Comparison of ENCODE assay signal across 8 cellular contexts in the genomic region with DNA sequence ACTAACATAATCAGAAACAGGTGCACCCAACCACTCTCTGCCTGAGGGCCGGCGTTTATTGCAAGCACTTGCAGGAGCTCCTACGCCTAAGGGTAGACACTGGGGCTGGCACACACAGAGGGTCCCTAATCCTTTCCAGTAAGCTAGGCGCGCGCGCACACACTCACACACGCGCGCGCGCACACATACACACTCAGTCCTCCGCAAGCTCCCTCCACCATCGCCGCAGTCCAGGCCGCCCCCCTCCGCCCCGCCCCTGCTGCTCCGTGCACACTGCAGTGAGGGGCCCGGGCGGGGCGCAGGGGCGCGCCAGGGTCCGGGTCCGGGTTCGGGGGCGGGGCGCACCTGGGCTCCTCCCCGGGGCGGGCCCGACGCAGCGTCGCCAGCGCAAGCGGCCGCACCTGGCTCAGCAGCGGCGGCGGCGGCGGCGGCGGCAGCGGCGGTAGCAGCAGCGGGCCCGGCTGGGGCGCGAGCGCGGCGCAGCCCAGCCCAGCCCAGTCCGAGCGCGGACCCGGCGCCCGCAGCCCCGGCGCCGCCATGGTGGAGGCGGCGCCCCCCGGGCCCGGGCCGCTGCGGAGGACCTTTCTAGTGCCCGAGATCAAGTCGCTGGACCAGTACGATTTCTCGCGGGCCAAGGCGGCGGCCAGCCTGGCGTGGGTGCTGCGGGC. TPM values are rescaled to one million over a fixed set of nuclear protein-coding genes. Genes with fewer than 3 reads are reported as not detected.
DNase-seq lines count a peak whose midpoint lies in the region; ATAC-seq lines count a peak whose summit lies in the region.

Gene CAMSAP3 (plus strand): TSS at position 398 of the 668 bp plus-strand sequence. CDS start 140 bp downstream, at position 538.

- peak within 1 kb of the TSS; percentile 53; the same call in 1 of the 2 replicates for H3K4me3 ChIP-seq in ACC112 (ENCODE audit: low read depth, low read length)
- peak within 1 kb of the TSS; percentile 83 for H3K4me3 ChIP-seq in trophoblast cell (ENCODE audit: low read depth, low read length)

- no peaks in the 10 kb centered on the region for H3K9me3 ChIP-seq in trophoblast cell (ENCODE audit: insufficient read depth, low read depth, low read length)

- H3K9ac ChIP-seq in trophoblast cell (ENCODE audit: low read length) = peak within 1 kb of the TSS; percentile 19

- H3K4me1 ChIP-seq in ACC112 (ENCODE audit: control insufficient read depth, insufficient read depth, low read length, unreplicated experiment) = no peaks in the 10 kb centered on the region
- H3K4me1 ChIP-seq in trophoblast cell (ENCODE audit: control insufficient read depth in 1 of 2, insufficient read depth in 2 of 2, low read length in 2 of 2) = peaks cover 9 to 11% of the 10 kb centered on the region in 2 experiments

- H3K27ac ChIP-seq in ACC112 (ENCODE audit: low read depth, low read length) = no peak within 1 kb of the TSS
- no peak within 1 kb of the TSS for H3K27ac ChIP-seq in trophoblast cell (ENCODE audit: low read depth, low read length)

- H2BK120ac ChIP-seq in trophoblast cell (ENCODE audit: insufficient read depth, low read length, poor library complexity) = peak within 1 kb of the TSS; percentile 24

- H3K79me1 ChIP-seq in trophoblast cell (ENCODE audit: low read length) = peaks cover 4% of the 10 kb centered on the region

- peak within 1 kb of the TSS; percentile 89 for H3K4me2 ChIP-seq in trophoblast cell (ENCODE audit: low read length)

- H2BK12ac ChIP-seq in trophoblast cell (ENCODE audit: low read length) = no peak within 1 kb of the TSS

- H3K79me2 ChIP-seq in ACC112 (ENCODE audit: control insufficient read depth, insufficient read depth, low read length, unreplicated experiment) (no peaks in the 10 kb centered on the region), trophoblast cell (ENCODE audit: control insufficient read depth, insufficient read depth, low read length, poor library complexity) (peaks cover 3% of the 10 kb centered on the region)

- DNase-seq in NCI-H345 treated with DMSO at 0.1 percent for 48 hours (lab: John Stamatoyannopoulos, UW; ENCODE audit: unreplicated experiment) (peak; percentile 78), activated T-cell treated with anti-CD3 and anti-CD28 coated beads for 48 hours (ENCODE audit: low read depth) (peak; percentile 47), germinal center (ENCODE audit: low spot score) (peak; percentile 72), trophoblast cell (peak; percentile 39 to 63)

- H3K27me3 ChIP-seq in ACC112 (ENCODE audit: insufficient read depth, low read length) (peaks cover 35% of the 10 kb centered on the region), trophoblast cell (ENCODE audit: insufficient read depth, low read length) (no peaks in the 10 kb centered on the region)

- H3K23ac ChIP-seq in trophoblast cell (ENCODE audit: low read length) = no peak within 1 kb of the TSS

- H3K18ac ChIP-seq in trophoblast cell (ENCODE audit: low read length) = peak within 1 kb of the TSS; percentile 30

- peak within 1 kb of the TSS; percentile 59 for H2AK5ac ChIP-seq in trophoblast cell (ENCODE audit: low read length)

- H3K36me3 ChIP-seq in ACC112 (ENCODE audit: insufficient read depth, low read length) (no peaks in the 10 kb centered on the region), trophoblast cell (ENCODE audit: control insufficient read depth in 1 of 2, insufficient read depth in 2 of 2, low read length in 2 of 2) (no peaks in the 10 kb centered on the region)

- H3K14ac ChIP-seq in trophoblast cell (ENCODE audit: low read length) = peak within 1 kb of the TSS; percentile 40

- H4K12ac ChIP-seq in trophoblast cell (ENCODE audit: low read depth, low read length) = peak within 1 kb of the TSS; percentile 72

- H2AFZ ChIP-seq in ACC112 (ENCODE audit: low read length, unreplicated experiment) (no peak within 1 kb of the TSS), trophoblast cell (ENCODE audit: insufficient read depth, low read length, poor library complexity) (peak within 1 kb of the TSS; percentile 49)

- H4K91ac ChIP-seq in trophoblast cell (ENCODE audit: low read depth, low read length) = peak within 1 kb of the TSS; percentile 5

- H2BK5ac ChIP-seq in trophoblast cell (ENCODE audit: low read depth, low read length, poor library complexity) = no peak within 1 kb of the TSS

- peak; percentile 52 for ATAC-seq in GM21737 (IDR thresholded peaks at IDR 0.05; ENCODE audit: unreplicated experiment)
- no peak for ATAC-seq in GM21528 (IDR thresholded peaks at IDR 0.05; ENCODE audit: low FRiP score, unreplicated experiment)
- no peak for ATAC-seq in GM19467 (IDR thresholded peaks at IDR 0.05; ENCODE audit: unreplicated experiment)

- H3K4ac ChIP-seq in trophoblast cell (ENCODE audit: low read depth, low read length) = peak within 1 kb of the TSS; percentile 70

- H4K8ac ChIP-seq in trophoblast cell (ENCODE audit: low read depth, low read length) = peak within 1 kb of the TSS; percentile 58

- no CpG with 5 or more reads among the region's 78 CpGs for WGBS in trophoblast cell (ENCODE audit: extremely low coverage, insufficient coverage, insufficient read length)

RNA-seq across cellular contexts. Expression of gene CAMSAP3, which starts in this region (rescaled TPM):
- 15.1 and 16.3 TPM in 2 replicates for polyA plus RNA-seq in trophoblast cell (2013)
